Comparison of ENCODE assay signal across 8 cellular contexts in genomic region chrX:49100704-49101628, GRCh38. TPM values are rescaled to one million over a fixed set of nuclear protein-coding genes. Genes with fewer than 3 reads are reported as not detected.
DNase-seq lines count a peak whose midpoint lies in the region; ATAC-seq and TF ChIP-seq lines count a peak whose summit lies in the region.

No MANE protein-coding gene starts in this region.

- H3K27ac ChIP-seq in foreskin keratinocyte (no peak overlapping the region), stomach (peak overlapping the region; percentile 75 to 88 (median 84))

- H3K27me3 ChIP-seq in HAP-1 (ENCODE audit: low read depth), result no peaks in the 10 kb centered on the region
- no peaks in the 10 kb centered on the region for H3K27me3 ChIP-seq in MG63
- no peaks in the 10 kb centered on the region for H3K27me3 ChIP-seq in foreskin keratinocyte
- no peaks in the 10 kb centered on the region for H3K27me3 ChIP-seq in stomach

- WGBS in stomach, 5 donors, result 0 to 53% (median 3%) methylated on average over 39 to 74 of the region's 74 CpGs

- peak; percentile 92 for DNase-seq in G401 (ENCODE audit: low spot score)
- peak; percentile 96 to 98 for DNase-seq in HAP-1 (ENCODE audit: low spot score in 2 of 2)
- peak; percentile 91 for DNase-seq in MG63
- peak; percentile 81 to 86 for DNase-seq in SHP77 (lab: John Stamatoyannopoulos, UW)
- DNase-seq in activated gamma-delta T cell (lab: John Stamatoyannopoulos, UW), result peak; percentile 83
- DNase-seq in foreskin keratinocyte, result peak; percentile 62 to 83
- peak; percentile 73 for DNase-seq in neural crest cell (ENCODE audit: low read depth, low spot score)
- DNase-seq in stomach, result peak; percentile 92

- H3K9me3 Mint-ChIP-seq in neural crest cell, result no peaks in the 10 kb centered on the region

- no peaks in the 10 kb centered on the region for H3K27me3 Mint-ChIP-seq in neural crest cell (ENCODE audit: low read depth)

- H3K4me1 ChIP-seq in HAP-1 (peaks cover 13% of the 10 kb centered on the region), foreskin keratinocyte (no peaks in the 10 kb centered on the region), stomach (peaks cover 0 to 8% (median 0%) of the 10 kb centered on the region in 4 donors)

- in situ Hi-C loops in G401 (cut with HindIII; ENCODE audit: low sequenced_read_pairs), result no loop called here
- in situ Hi-C loops in HAP-1 (cut with MboI; ENCODE audit: low sequenced_read_pairs), result loop anchor here (10.0 kb wide), 1 partner anchor 116 kb away; no protein-coding TSS in a partner anchor

- no peaks in the 10 kb centered on the region for H3K4me1 Mint-ChIP-seq in neural crest cell

- H3K4me3 ChIP-seq in HAP-1 (peak overlapping the region; percentile 82), MG63 (peak overlapping the region; percentile 79), stomach (peak overlapping the region; percentile 45 to 58 (median 56))

- no peaks in the 10 kb centered on the region for H3K36me3 Mint-ChIP-seq in neural crest cell (ENCODE audit: low read depth)

- no peak overlapping the region for H3K27ac Mint-ChIP-seq in neural crest cell (ENCODE audit: unreplicated experiment)

- TF ChIP-seq POLR2A in stomach (IDR thresholded peaks at IDR 0.05), result peak in 1 of 4 donors; percentile 10

- no peaks in the 10 kb centered on the region for H3K36me3 ChIP-seq in HAP-1 (replicated peaks)
- no peaks in the 10 kb centered on the region for H3K36me3 ChIP-seq in MG63
- no peaks in the 10 kb centered on the region for H3K36me3 ChIP-seq in stomach

- peak overlapping the region; percentile 90 for H3K4me3 Mint-ChIP-seq in neural crest cell

- no peak for TF ChIP-seq EP300 in stomach (IDR thresholded peaks at IDR 0.05)

- ATAC-seq in foreskin keratinocyte, result peak; percentile 95

- H3K9me3 ChIP-seq in HAP-1, result no peaks in the 10 kb centered on the region
- no peaks in the 10 kb centered on the region for H3K9me3 ChIP-seq in MG63
- H3K9me3 ChIP-seq in stomach, result no peaks in the 10 kb centered on the region

- no peak for TF ChIP-seq CTCF in foreskin keratinocyte (conservative IDR thresholded peaks at IDR 0.05)
- TF ChIP-seq CTCF in neural crest cell (conservative IDR thresholded peaks at IDR 0.05), result no peak
- no peak for TF ChIP-seq CTCF in stomach (IDR thresholded peaks at IDR 0.05)

- intact Hi-C loops in stomach (cut with DNase I; ENCODE audit: low total_unique reads), result no loop called here

RNA-seq across cellular contexts. Expression of gene WDR45, which starts 21.3 kb away (rescaled TPM):
- total RNA-seq in G401 (2014; rRNA removed; shearing (Covaris generic)), result 18.6 and 36.0 TPM in 2 replicates
- total RNA-seq in MG63 (2014; rRNA removed; shearing (Covaris generic); ENCODE audit: low replicate concordance), result 35.9 and 43.1 TPM in 2 replicates
- total RNA-seq in foreskin keratinocyte (25.7 and 38.8 TPM in 2 replicates), neural crest cell (29.0 and 29.6 TPM in 2 replicates), stomach (100 to 1,000 TPM in 2 of 5 donors, 10 to 100 TPM in 3; 12.2 to 209 (median 90.9) TPM)
- polyA plus RNA-seq in foreskin keratinocyte (27.0 and 41.0 TPM in 2 replicates), stomach (100 to 1,000 TPM in 1 of 3 donors, 10 to 100 TPM in 2; 69.0 to 102 (median 75.3) TPM)

RNA-seq across cellular contexts. Expression of gene GPKOW, which starts 22.6 kb away (rescaled TPM):
- 27.2 and 28.2 TPM in 2 replicates for total RNA-seq in G401 (2014; rRNA removed; shearing (Covaris generic))
- 30.1 and 38.4 TPM in 2 replicates for total RNA-seq in MG63 (2014; rRNA removed; shearing (Covaris generic); ENCODE audit: low replicate concordance)
- 21.8 and 21.9 TPM in 2 replicates for total RNA-seq in foreskin keratinocyte
- polyA plus RNA-seq in foreskin keratinocyte, result 24.1 and 24.8 TPM in 2 replicates
- total RNA-seq in neural crest cell, result 17.8 and 20.9 TPM in 2 replicates
- 10 to 100 TPM in 2 of 5 donors, 1 to 10 TPM in 3; 6.4 to 19.1 (median 8.2) TPM for total RNA-seq in stomach
- polyA plus RNA-seq in stomach, result 10 to 100 TPM; 14.1 to 18.2 (median 14.7) TPM

RNA-seq across cellular contexts. Expression of gene PRAF2, which starts 27.2 kb away (rescaled TPM):
- 4.6 and 10.8 TPM in 2 replicates for total RNA-seq in G401 (2014; rRNA removed; shearing (Covaris generic))
- 1.9 TPM in 1 of 2 replicates, not detected in the other for total RNA-seq in MG63 (2014; rRNA removed; shearing (Covaris generic); ENCODE audit: low replicate concordance)
- total RNA-seq in foreskin keratinocyte (11.6 and 11.9 TPM in 2 replicates), neural crest cell (30.2 and 33.7 TPM in 2 replicates), stomach (10 to 100 TPM in 1 of 5 donors, 1 to 10 TPM in 2, not detected in 2; 5.0 to 37.1 (median 5.9) TPM)
- polyA plus RNA-seq in foreskin keratinocyte (31.6 and 31.8 TPM in 2 replicates), stomach (10 to 100 TPM in 2 of 3 donors, 1 to 10 TPM in 1; 9.3 to 16.6 (median 10.3) TPM)

RNA-seq across cellular contexts. Expression of gene CCDC120, which starts 42.2 kb away (rescaled TPM):
- 0.12 and 0.98 TPM in 2 replicates for total RNA-seq in G401 (2014; rRNA removed; shearing (Covaris generic))
- total RNA-seq in MG63 (2014; rRNA removed; shearing (Covaris generic); ENCODE audit: low replicate concordance), result 0.30 and 0.59 TPM in 2 replicates
- total RNA-seq in foreskin keratinocyte (5.9 and 8.0 TPM in 2 replicates), neural crest cell (13.8 and 14.7 TPM in 2 replicates), stomach (10 to 100 TPM in 2 of 5 donors, 1 to 10 TPM in 3; 2.3 to 25.4 (median 6.1) TPM)
- polyA plus RNA-seq in foreskin keratinocyte (7.3 and 7.8 TPM in 2 replicates), stomach (1 to 10 TPM; 3.8 to 7.3 (median 4.0) TPM)

RNA-seq across cellular contexts. Expression of gene TFE3, which starts 57.8 kb away (rescaled TPM):
- 27.3 and 50.0 TPM in 2 replicates for total RNA-seq in G401 (2014; rRNA removed; shearing (Covaris generic))
- 41.4 and 49.3 TPM in 2 replicates for total RNA-seq in MG63 (2014; rRNA removed; shearing (Covaris generic); ENCODE audit: low replicate concordance)
- 41.4 and 41.9 TPM in 2 replicates for total RNA-seq in foreskin keratinocyte
- 38.3 and 38.8 TPM in 2 replicates for polyA plus RNA-seq in foreskin keratinocyte
- 26.2 TPM in 2 replicates for total RNA-seq in neural crest cell
- 10 to 100 TPM; 13.0 to 42.2 (median 35.3) TPM for total RNA-seq in stomach
- polyA plus RNA-seq in stomach, result 10 to 100 TPM; 21.5 to 28.1 (median 27.0) TPM
